ENCODE assay signal across 23 cellular contexts in genomic region chr4:24956763-24957162, GRCh38. TPM values are rescaled to one million over a fixed set of nuclear protein-coding genes. Genes with fewer than 3 reads are reported as not detected.
"Had no signal": no experiment of that assay in that cellular context is flagged by ENCODE, and none has a peak within 500 bp of the region (broad histone marks: within the 10 kb centered on the region; RNA-seq: fewer than 3 reads in every experiment).

No MANE protein-coding gene starts in this region.

- H3K36me3 ChIP-seq: left lung, lower lobe of right lung, pancreas, prostate gland, spleen, suprapubic skin, thoracic aorta, tibial artery, upper lobe of right lung had no signal

- H3K27ac ChIP-seq: left lung, lower lobe of right lung, pancreas, prostate gland, spleen, suprapubic skin, thoracic aorta, tibial artery, upper lobe of right lung had no signal

- H3K4me1 ChIP-seq: left lung, lower lobe of right lung, pancreas, prostate gland, spleen, suprapubic skin, tibial artery, upper lobe of right lung had no signal

- H3K27me3 ChIP-seq: left lung, pancreas, spleen, suprapubic skin, tibial artery, upper lobe of right lung had no signal

- DNase-seq: hypothalamus; immature natural killer cell; kidney; left colon; left lung; lower lobe of right lung; naive thymus-derived CD8-positive, alpha-beta T cell; nucleus accumbens; pancreas; posterior cingulate gyrus; retina; right cardiac atrium; small intestine; spleen; stimulated activated CD4-positive, alpha-beta T cell treated with anti-CD3 and anti-CD28 coated beads, Interleukin-4, amount 100 ng/mL, for 24 hours; stimulated activated naive CD4-positive, alpha-beta T cell; tibial artery; upper lobe of right lung had no signal

- H3K9me3 ChIP-seq: pancreas, prostate gland, suprapubic skin, thoracic aorta, upper lobe of right lung had no signal

- H3K4me3 ChIP-seq: left lung, lower lobe of right lung, pancreas, prostate gland, spleen, suprapubic skin, thoracic aorta, tibial artery, upper lobe of right lung had no signal

- ATAC-seq: left colon; left lung; lower lobe of right lung; naive thymus-derived CD8-positive, alpha-beta T cell; pancreas; right cardiac atrium; sciatic nerve; stimulated activated effector memory CD8-positive, alpha-beta T cell treated with anti-CD3 and anti-CD28 coated beads, Interleukin-12 subunit alpha, Interleukin-12 subunit beta, amount 100 ng/mL, for 72 hours; upper lobe of right lung had no signal

RNA-seq across cellular contexts. Expression of gene CCDC149, which starts 43.9 kb away (rescaled TPM):
- polyA plus RNA-seq: naive thymus-derived CD8-positive, alpha-beta T cell had no signal
